ENCODE assay signal across 1 cellular context in the genomic region with DNA sequence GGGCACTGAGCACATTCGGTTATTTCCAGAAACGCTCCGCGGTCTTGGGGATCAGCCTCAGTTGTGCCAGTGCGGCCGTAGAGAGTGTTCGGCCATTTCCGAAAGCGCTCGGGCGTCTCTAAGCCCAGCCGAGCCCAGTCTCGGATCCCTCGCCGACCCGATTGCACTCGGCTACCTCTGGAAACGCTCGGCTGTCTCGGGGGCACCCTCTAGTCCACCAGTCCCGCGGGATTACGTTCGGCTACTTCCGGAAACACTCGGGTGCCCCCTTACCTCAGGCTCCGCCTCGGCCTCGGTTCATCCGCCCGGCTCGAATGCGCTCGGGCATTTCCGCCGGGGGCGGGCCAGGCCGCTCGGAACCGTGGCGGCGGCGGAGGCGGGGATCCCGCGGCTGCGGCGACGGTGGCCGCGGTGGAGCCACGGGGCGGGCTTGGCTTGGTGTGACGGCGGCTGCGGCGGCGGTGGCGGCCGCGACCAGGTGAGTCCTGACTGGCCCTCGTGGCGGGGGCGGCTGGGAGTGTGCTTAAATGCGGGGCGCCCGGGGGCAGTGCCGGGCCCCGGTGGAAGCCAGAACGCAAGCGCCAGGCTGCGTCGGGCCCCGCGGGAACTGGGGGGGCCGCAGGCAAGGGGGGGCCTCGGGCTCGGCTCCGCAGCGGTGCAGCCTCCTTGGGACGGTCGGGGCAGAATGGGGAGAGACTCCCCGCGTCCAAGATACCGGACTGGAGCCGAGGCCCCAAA.
TF ChIP-seq lines count a peak whose summit lies in the region.

Gene PIK3R2, plus strand, starts transcription at position 347 of the 738 bp plus-strand sequence. CDS start 2,717 bp downstream, outside the sequence.

TF ChIP-seq in HepG2, 621 proteins besides CTCF, POLR2A, EP300 and RAD21 (continued from another document and continues in another):
- TF ChIP-seq ZNF160 (CRISPR knock-in tag; IDR thresholded peaks at IDR 0.05) = peak; percentile 20; the same call in 1 of the 2 replicates
- TF ChIP-seq ZNF142 (CRISPR knock-in tag; IDR thresholded peaks at IDR 0.05) = peak; percentile 26; the same call in 1 of the 2 replicates
- peak; percentile 40; the same call in 1 of the 2 replicates for TF ChIP-seq ZZZ3 (CRISPR knock-in tag; IDR thresholded peaks at IDR 0.05; ENCODE audit: borderline replicate concordance)
- no peak for TF ChIP-seq GTF2F1 (IDR thresholded peaks at IDR 0.05; ENCODE audit: low read length)
- 0 out of 2 replicates have a peak, but pooled peaks have one; percentile 1 for TF ChIP-seq ZNF335 (CRISPR knock-in tag; IDR thresholded peaks at IDR 0.05)
- TF ChIP-seq, protein P1, sequence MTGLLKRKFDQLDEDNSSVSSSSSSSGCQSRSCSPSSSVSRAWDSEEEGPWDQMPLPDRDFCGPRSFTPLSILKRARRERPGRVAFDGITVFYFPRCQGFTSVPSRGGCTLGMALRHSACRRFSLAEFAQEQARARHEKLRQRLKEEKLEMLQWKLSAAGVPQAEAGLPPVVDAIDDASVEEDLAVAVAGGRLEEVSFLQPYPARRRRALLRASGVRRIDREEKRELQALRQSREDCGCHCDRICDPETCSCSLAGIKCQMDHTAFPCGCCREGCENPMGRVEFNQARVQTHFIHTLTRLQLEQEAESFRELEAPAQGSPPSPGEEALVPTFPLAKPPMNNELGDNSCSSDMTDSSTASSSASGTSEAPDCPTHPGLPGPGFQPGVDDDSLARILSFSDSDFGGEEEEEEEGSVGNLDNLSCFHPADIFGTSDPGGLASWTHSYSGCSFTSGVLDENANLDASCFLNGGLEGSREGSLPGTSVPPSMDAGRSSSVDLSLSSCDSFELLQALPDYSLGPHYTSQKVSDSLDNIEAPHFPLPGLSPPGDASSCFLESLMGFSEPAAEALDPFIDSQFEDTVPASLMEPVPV (CRISPR knock-in tag; IDR thresholded peaks at IDR 0.05) = peak; percentile 45; the same call in 1 of the 2 replicates
- TF ChIP-seq HIVEP1 (CRISPR knock-in tag; IDR thresholded peaks at IDR 0.05) = no peak; the same call in 1 of the 2 replicates
- no peak for TF ChIP-seq ZNF136 (CRISPR knock-in tag; IDR thresholded peaks at IDR 0.05; ENCODE audit: low read depth)
- TF ChIP-seq, protein P2, sequence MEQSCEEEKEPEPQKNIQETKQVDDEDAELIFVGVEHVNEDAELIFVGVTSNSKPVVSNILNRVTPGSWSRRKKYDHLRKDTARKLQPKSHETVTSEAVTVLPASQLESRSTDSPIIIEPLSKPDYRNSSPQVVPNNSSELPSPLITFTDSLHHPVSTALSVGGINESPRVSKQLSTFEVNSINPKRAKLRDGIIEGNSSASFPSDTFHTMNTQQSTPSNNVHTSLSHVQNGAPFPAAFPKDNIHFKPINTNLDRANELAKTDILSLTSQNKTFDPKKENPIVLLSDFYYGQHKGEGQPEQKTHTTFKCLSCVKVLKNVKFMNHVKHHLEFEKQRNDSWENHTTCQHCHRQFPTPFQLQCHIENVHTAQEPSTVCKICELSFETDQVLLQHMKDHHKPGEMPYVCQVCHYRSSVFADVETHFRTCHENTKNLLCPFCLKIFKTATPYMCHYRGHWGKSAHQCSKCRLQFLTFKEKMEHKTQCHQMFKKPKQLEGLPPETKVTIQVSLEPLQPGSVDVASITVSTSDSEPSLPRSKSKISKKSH (CRISPR knock-in tag; IDR thresholded peaks at IDR 0.05; ENCODE audit: borderline replicate concordance) = peak; percentile 15; the same call in 1 of the 2 replicates
- TF ChIP-seq MATR3 (CRISPR knock-in tag; IDR thresholded peaks at IDR 0.05) = no peak
- TF ChIP-seq CREM (IDR thresholded peaks at IDR 0.05) = 0 out of 2 replicates have a peak, but pooled peaks have one; percentile 10
- no peak for TF ChIP-seq CREM (CRISPR knock-in tag; IDR thresholded peaks at IDR 0.05)
- TF ChIP-seq U2AF2 (IDR thresholded peaks at IDR 0.05; ENCODE audit: low read depth, low read length) = no peak
- peak; percentile 23; the same call in 1 of the 2 replicates for TF ChIP-seq TFDP2 (CRISPR knock-in tag; IDR thresholded peaks at IDR 0.05)
- TF ChIP-seq ZNF44 (CRISPR knock-in tag; IDR thresholded peaks at IDR 0.05) = no peak
- TF ChIP-seq ZNF784 (CRISPR knock-in tag; IDR thresholded peaks at IDR 0.05; ENCODE audit: borderline replicate concordance) = peak; percentile 48; the same call in 1 of the 2 replicates
- TF ChIP-seq TFDP1 (CRISPR knock-in tag; IDR thresholded peaks at IDR 0.05; ENCODE audit: borderline replicate concordance) = peak; percentile 35; the same call in 1 of the 2 replicates
- no peak for TF ChIP-seq ZNF484 (CRISPR knock-in tag; IDR thresholded peaks at IDR 0.05; ENCODE audit: borderline replicate concordance, low read depth)
- TF ChIP-seq PHF8 (CRISPR knock-in tag; IDR thresholded peaks at IDR 0.05) = peak; percentile 18; the same call in 1 of the 2 replicates
- peak; percentile 46; the same call in 1 of the 2 replicates for TF ChIP-seq PLSCR1 (CRISPR knock-in tag; IDR thresholded peaks at IDR 0.05; ENCODE audit: borderline replicate concordance)
- TF ChIP-seq DR1 (CRISPR knock-in tag; IDR thresholded peaks at IDR 0.05) = peak; percentile 59
- TF ChIP-seq ZKSCAN8 (CRISPR knock-in tag; IDR thresholded peaks at IDR 0.05; ENCODE audit: borderline replicate concordance) = no peak
- TF ChIP-seq RBFOX2 (IDR thresholded peaks at IDR 0.05; ENCODE audit: low read depth, low read length) = peak; percentile 87
- TF ChIP-seq ZNF264 (CRISPR knock-in tag; IDR thresholded peaks at IDR 0.05) = 0 out of 2 replicates have a peak, but pooled peaks have one; percentile 1
- TF ChIP-seq ZNF230 (CRISPR knock-in tag; IDR thresholded peaks at IDR 0.05) = no peak
- TF ChIP-seq, protein P3, sequence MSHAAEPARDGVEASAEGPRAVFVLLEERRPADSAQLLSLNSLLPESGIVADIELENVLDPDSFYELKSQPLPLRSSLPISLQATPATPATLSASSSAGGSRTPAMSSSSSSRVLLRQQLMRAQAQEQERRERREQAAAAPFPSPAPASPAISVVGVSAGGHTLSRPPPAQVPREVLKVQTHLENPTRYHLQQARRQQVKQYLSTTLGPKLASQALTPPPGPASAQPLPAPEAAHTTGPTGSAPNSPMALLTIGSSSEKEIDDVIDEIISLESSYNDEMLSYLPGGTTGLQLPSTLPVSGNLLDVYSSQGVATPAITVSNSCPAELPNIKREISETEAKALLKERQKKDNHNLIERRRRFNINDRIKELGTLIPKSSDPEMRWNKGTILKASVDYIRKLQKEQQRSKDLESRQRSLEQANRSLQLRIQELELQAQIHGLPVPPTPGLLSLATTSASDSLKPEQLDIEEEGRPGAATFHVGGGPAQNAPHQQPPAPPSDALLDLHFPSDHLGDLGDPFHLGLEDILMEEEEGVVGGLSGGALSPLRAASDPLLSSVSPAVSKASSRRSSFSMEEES (CRISPR knock-in tag; IDR thresholded peaks at IDR 0.05) = no peak
- peak; percentile 66; the same call in 1 of the 2 replicates for TF ChIP-seq ZNF501 (CRISPR knock-in tag; IDR thresholded peaks at IDR 0.05)
- TF ChIP-seq RFXAP (CRISPR knock-in tag; IDR thresholded peaks at IDR 0.05; ENCODE audit: borderline replicate concordance) = peak; percentile 60; the same call in 1 of the 2 replicates
- peak; percentile 49; the same call in 1 of the 2 replicates for TF ChIP-seq MEIS2 (CRISPR knock-in tag; IDR thresholded peaks at IDR 0.05)
- no peak for TF ChIP-seq ZNF598 (CRISPR knock-in tag; IDR thresholded peaks at IDR 0.05; ENCODE audit: borderline replicate concordance)
- TF ChIP-seq RFX3 (CRISPR knock-in tag; IDR thresholded peaks at IDR 0.05) = no peak
- TF ChIP-seq KMT2B (CRISPR knock-in tag; IDR thresholded peaks at IDR 0.05) = 0 out of 2 replicates have a peak, but pooled peaks have one; percentile 1
- no peak for TF ChIP-seq ZFAT (CRISPR knock-in tag; conservative IDR thresholded peaks at IDR 0.05)
- peak; percentile 16; the same call in 1 of the 2 replicates for TF ChIP-seq MIER3 (CRISPR knock-in tag; IDR thresholded peaks at IDR 0.05; ENCODE audit: borderline replicate concordance)
- no peak for TF ChIP-seq SIN3A (IDR thresholded peaks at IDR 0.05; ENCODE audit: borderline replicate concordance, low read depth, low read length)
- TF ChIP-seq YEATS2 (CRISPR knock-in tag; IDR thresholded peaks at IDR 0.05; ENCODE audit: borderline replicate concordance) = peak; percentile 95
- TF ChIP-seq ZNF441 (CRISPR knock-in tag; IDR thresholded peaks at IDR 0.05; ENCODE audit: borderline replicate concordance) = peak; percentile 68; the same call in 1 of the 2 replicates
- TF ChIP-seq AKAP8 (CRISPR knock-in tag; IDR thresholded peaks at IDR 0.05) = 0 out of 2 replicates have a peak, but pooled peaks have one; percentile 33
- TF ChIP-seq GMEB1 (CRISPR knock-in tag; IDR thresholded peaks at IDR 0.05; ENCODE audit: borderline replicate concordance) = peak; percentile 4; the same call in 1 of the 2 replicates
- peak; percentile 28; the same call in 1 of the 2 replicates for TF ChIP-seq HES4 (CRISPR knock-in tag; IDR thresholded peaks at IDR 0.05; ENCODE audit: borderline replicate concordance)
- no peak for TF ChIP-seq JUNB (CRISPR knock-in tag; IDR thresholded peaks at IDR 0.05; ENCODE audit: borderline replicate concordance)
